Comparison of ENCODE assay signal across 7 cellular contexts in the genomic region with DNA sequence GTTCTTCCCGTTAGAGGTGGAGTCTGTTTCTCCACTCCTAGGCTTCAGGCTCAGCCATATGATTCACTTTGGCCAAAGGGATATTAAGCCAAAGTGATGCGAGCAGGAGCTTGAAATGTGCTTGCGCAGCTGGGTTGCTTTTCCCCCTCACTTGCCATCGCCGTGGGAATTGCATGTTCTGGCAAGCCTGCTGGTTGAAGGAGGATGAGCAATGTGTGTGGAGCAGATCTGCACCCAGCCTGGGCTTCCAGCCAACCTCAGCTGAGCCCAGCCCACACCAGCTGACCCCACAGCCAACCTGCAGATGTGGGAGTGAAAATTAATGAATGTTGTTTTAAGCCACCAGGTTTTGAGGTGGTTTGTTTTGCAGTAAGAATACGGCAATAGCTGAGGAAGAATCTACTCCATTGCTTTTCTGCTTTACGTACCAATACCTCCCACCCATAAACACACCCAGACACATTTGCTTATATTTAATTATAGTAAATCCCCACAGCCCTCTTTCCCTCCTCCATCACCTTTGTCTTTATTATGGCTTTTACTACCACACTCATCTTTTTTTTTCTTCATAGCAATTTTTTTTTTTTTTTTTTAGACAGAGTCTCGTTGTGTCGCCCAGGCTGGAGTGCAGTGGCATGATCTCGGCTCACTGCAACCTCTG.
DNase-seq lines count a peak whose midpoint lies in the region; ATAC-seq and TF ChIP-seq lines count a peak whose summit lies in the region.

No MANE protein-coding gene starts in this region.

- peak; percentile 78 for DNase-seq in HT1080 (ENCODE audit: low read depth)
- peak; percentile 91 for DNase-seq in RWPE2 (ENCODE audit: low spot score)
- peak; percentile 90 to 93 for DNase-seq in foreskin keratinocyte
- DNase-seq in superior temporal gyrus (ENCODE audit: extremely low spot score), result peak; percentile 34
- DNase-seq in stomach, result no peak
- no peak for DNase-seq in NCI-H774 (lab: John Stamatoyannopoulos, UW)
- DNase-seq in activated CD8-positive, alpha-beta memory T cell treated with anti-CD3 and anti-CD28 coated beads, Interleukin-2, amount 50 U/mL, for 48 hours, result no peak

- ATAC-seq in RWPE2 (ENCODE audit: low read depth) (peak; percentile 99), foreskin keratinocyte (peak; percentile 98)

- intact Hi-C loops in stomach (cut with DNase I; ENCODE audit: low total_unique reads), result no loop called here

- H3K36me3 ChIP-seq in RWPE2 (ENCODE audit: low read depth), result no peaks in the 10 kb centered on the region
- no peaks in the 10 kb centered on the region for H3K36me3 ChIP-seq in stomach

- no peak for TF ChIP-seq EP300 in stomach (IDR thresholded peaks at IDR 0.05)

- TF ChIP-seq CTCF in RWPE2 (IDR thresholded peaks at IDR 0.05; ENCODE audit: poor library complexity, severe bottlenecking), result no peak
- no peak for TF ChIP-seq CTCF in foreskin keratinocyte (conservative IDR thresholded peaks at IDR 0.05)
- no peak for TF ChIP-seq CTCF in stomach (IDR thresholded peaks at IDR 0.05)

- H3K4me3 ChIP-seq in RWPE2 (ENCODE audit: severe bottlenecking), result no peak overlapping the region
- no peak overlapping the region for H3K4me3 ChIP-seq in stomach

- H3K9me3 ChIP-seq in RWPE2 (ENCODE audit: severe bottlenecking) (no peaks in the 10 kb centered on the region), stomach (no peaks in the 10 kb centered on the region)

- WGBS in stomach, 5 donors, result 45 to 72% (median 71%) methylated on average over 6 to 10 of the region's 10 CpGs

- H3K27ac ChIP-seq in RWPE2 (ENCODE audit: poor library complexity, severe bottlenecking) (no peak overlapping the region), foreskin keratinocyte (no peak overlapping the region), stomach (no peak overlapping the region)

- H3K4me1 ChIP-seq in RWPE2 (ENCODE audit: insufficient read depth, poor library complexity, severe bottlenecking), result peaks cover 4% of the 10 kb centered on the region
- peaks cover 6% of the 10 kb centered on the region for H3K4me1 ChIP-seq in foreskin keratinocyte
- no peaks in the 10 kb centered on the region for H3K4me1 ChIP-seq in stomach

- TF ChIP-seq POLR2A in stomach (IDR thresholded peaks at IDR 0.05), result no peak

- H3K27me3 ChIP-seq in RWPE2 (ENCODE audit: insufficient read depth, poor library complexity, severe bottlenecking) (no peaks in the 10 kb centered on the region), foreskin keratinocyte (no peaks in the 10 kb centered on the region), stomach (no peaks in the 10 kb centered on the region)

Comparison
In these comparisons a context has a peak if more than half of its experiments do, and no peak if none do; other contexts are left out.
1. DNase-seq: peak in HT1080 (single experiment), RWPE2 (single experiment), foreskin keratinocyte (2 of 2) and superior temporal gyrus (single experiment); none in stomach (single experiment), NCI-H774 (single experiment) and activated CD8-positive, alpha-beta memory T cell treated with anti-CD3 and anti-CD28 coated beads, Interleukin-2, amount 50 U/mL, for 48 hours (single experiment).